In the genomic region with DNA sequence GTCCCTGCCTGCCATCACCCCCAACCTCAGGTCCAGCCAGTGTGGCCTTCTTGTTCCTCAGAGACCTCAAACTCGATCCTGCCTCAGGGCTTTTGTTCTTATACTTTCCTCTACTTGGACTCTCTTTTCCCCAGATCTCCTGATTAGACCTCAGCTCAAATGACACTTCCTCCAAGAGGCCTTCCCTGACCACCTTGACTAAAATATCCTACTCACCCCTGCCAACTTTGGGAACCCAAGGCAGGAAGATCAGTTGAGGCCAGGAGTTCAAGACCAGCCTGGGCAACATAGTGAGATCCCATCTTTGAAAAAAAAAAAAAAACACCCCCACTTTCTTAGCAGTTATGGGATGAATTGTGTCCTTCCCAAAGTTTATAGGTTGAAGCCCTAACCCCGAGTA, we compare ENCODE assay signal across 28 cellular contexts.
"Had no signal": no experiment of that assay in that cellular context is flagged by ENCODE, and none has a peak within 500 bp of the region (broad histone marks: within the 10 kb centered on the region; RNA-seq: fewer than 3 reads in every experiment).

No MANE protein-coding gene starts in this region.

- H3K79me2 ChIP-seq: hepatocyte had no signal

- DNase-seq: activated CD4-positive, alpha-beta memory T cell treated with anti-CD3 and anti-CD28 coated beads, Interleukin-2, amount 10 ng/mL, durations not matched to agents 7 days and 5 days; activated CD4-positive, alpha-beta T cell treated with anti-CD3 and anti-CD28 coated beads for 48 hours; activated CD8-positive, alpha-beta memory T cell treated with anti-CD3 and anti-CD28 coated beads, Interleukin-2, amount 50 U/mL, for 48 hours; activated gamma-delta T cell treated with Interleukin-2 at 50 U/mL for 16 hours; activated T-cell treated with anti-CD3 and anti-CD28 coated beads, Interleukin-2, amount 50 U/mL, for 24 hours; effector memory CD4-positive, alpha-beta T cell; erythroblast; left cardiac atrium; left ventricle myocardium superior; mucosa of descending colon; nephron progenitor cell; stimulated activated CD4-positive, alpha-beta T cell treated with anti-CD3 and anti-CD28 coated beads, Interleukin-15, amount 100 ng/mL, for 24 hours; stimulated activated CD4-positive, alpha-beta T cell treated with anti-CD3 and anti-CD28 coated beads, Interleukin-2, amount 100 ng/mL, for 24 hours; stimulated activated naive CD4-positive, alpha-beta T cell; T1000; WERI-Rb-1 had no signal

- H3K4me3 Mint-ChIP-seq: activated CD4-positive, alpha-beta memory T cell treated with anti-CD3 and anti-CD28 coated beads, Interleukin-2, amount 10 ng/mL, durations not matched to agents 7 days and 5 days; activated naive CD4-positive, alpha-beta T cell treated with anti-CD3 and anti-CD28 coated beads, Interleukin-2, amount 50 U/mL, for 24 hours; activated T-cell treated with anti-CD3 and anti-CD28 coated beads, Interleukin-2, amount 50 U/mL, for 24 hours; nephron progenitor cell; T-helper 1 cell treated with Interleukin-12 subunit alpha and Interleukin-12 subunit beta and Interleukin-4 antibody, amounts not matched to agents 30 μg/mL and 1 μg/mL, for 36 hours had no signal

- ATAC-seq: activated CD4-positive, CD25-positive, alpha-beta regulatory T cell treated with anti-CD3 and anti-CD28 coated beads, Interleukin-2, amount 50 U/mL, for 24 hours; gastroesophageal sphincter; left cardiac atrium; left ventricle myocardium superior; pancreas had no signal

- H3K9me3 ChIP-seq: pancreas, prostate gland had no signal

- H3K9me3 Mint-ChIP-seq: central memory CD8-positive, alpha-beta T cell had no signal

- H3K4me2 ChIP-seq: hepatocyte had no signal

- H3K4me3 ChIP-seq: gastroesophageal sphincter, hepatocyte, mucosa of descending colon, pancreas, prostate gland, tibial nerve had no signal

- H3K27me3 ChIP-seq: hepatocyte, pancreas, tibial nerve had no signal

- H2AFZ ChIP-seq: hepatocyte had no signal

- H3K27ac ChIP-seq: gastroesophageal sphincter, hepatocyte, pancreas, prostate gland, tibial nerve, WERI-Rb-1 had no signal

- H3K36me3 ChIP-seq: gastroesophageal sphincter, pancreas, prostate gland, tibial nerve, WERI-Rb-1 had no signal

- H3K4me1 ChIP-seq: gastroesophageal sphincter, pancreas, prostate gland had no signal

- H3K27me3 Mint-ChIP-seq: activated naive CD4-positive, alpha-beta T cell treated with anti-CD3 and anti-CD28 coated beads, Interleukin-2, amount 50 U/mL, for 24 hours had no signal

- H3K27ac Mint-ChIP-seq: activated CD4-positive, alpha-beta memory T cell treated with anti-CD3 and anti-CD28 coated beads, Interleukin-2, amount 10 ng/mL, durations not matched to agents 7 days and 5 days; activated naive CD4-positive, alpha-beta T cell treated with anti-CD3 and anti-CD28 coated beads, Interleukin-2, amount 50 U/mL, for 24 hours; activated T-cell treated with anti-CD3 and anti-CD28 coated beads, Interleukin-2, amount 50 U/mL, for 24 hours; nephron progenitor cell; T-helper 1 cell treated with Interleukin-12 subunit alpha and Interleukin-12 subunit beta and Interleukin-4 antibody, amounts not matched to agents 30 μg/mL and 1 μg/mL, for 36 hours had no signal

- FAIRE-seq: bronchial epithelial cell, colon, keratinocyte, pancreas had no signal
